In the genomic region with DNA sequence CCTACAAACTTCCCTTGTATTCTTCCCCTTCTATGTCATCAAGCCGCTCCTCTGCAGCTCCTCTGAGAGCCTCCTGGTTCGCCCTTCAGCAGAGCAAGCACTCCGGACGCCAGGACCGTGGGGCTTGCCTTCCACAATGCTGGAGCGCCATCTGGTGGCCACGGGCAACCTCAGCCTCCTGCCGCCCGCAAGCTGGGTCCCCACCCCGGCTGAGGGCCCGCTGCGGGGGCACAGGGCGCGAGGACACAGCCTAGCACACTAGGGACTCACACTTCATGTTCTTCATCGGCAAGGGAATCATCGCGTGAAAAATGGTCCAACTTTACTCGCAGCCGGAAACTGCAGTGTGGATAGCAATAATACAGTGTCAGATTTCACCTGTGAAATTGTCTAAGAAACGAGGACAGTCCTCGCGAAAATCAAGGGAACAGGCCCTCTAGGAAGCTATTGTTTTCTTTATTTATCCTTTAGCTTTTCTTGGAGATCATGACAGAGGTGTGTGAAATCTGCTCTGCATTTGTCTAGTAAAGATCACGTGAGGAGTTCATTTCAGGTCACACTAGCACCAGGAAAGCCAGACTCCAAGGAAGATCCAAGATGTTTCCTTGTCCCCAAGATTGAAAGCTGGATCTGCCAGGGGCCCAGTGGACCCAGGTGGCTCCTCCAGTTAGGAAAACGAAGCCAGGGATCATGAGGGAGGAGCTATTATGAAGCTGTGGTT, we compare ENCODE assay signal across 8 cellular contexts. TPM values are rescaled to one million over a fixed set of nuclear protein-coding genes. Genes with fewer than 3 reads are reported as not detected.
A peak's percentile ranks its signal among the peaks of the same experiment; 100 is the strongest.
DNase-seq lines count a peak whose midpoint lies in the region; ATAC-seq and TF ChIP-seq lines count a peak whose summit lies in the region.

No MANE protein-coding gene starts in this region.

- peaks cover 12 to 30% of the 10 kb centered on the region in 2 experiments for H3K4me1 ChIP-seq in HCT116 (ENCODE audit: control insufficient read depth in 1 of 2, insufficient read depth in 2 of 2, low read length in 2 of 2)
- peaks cover 0 to 45% (median 12%) of the 10 kb centered on the region in 9 donors for H3K4me1 ChIP-seq in heart right ventricle
- peaks cover 22% of the 10 kb centered on the region for H3K4me1 ChIP-seq in vagina

- peak; percentile 99 for TF ChIP-seq RAD21 in HCT116 (IDR thresholded peaks at IDR 0.05; ENCODE audit: low read depth)

- intact Hi-C loops in HCT116 (cut with micrococcal nuclease) (loop anchor here (1.0 to 2.0 kb wide), 5 partner anchors 60 to 418 kb away; no protein-coding TSS in a partner anchor), heart right ventricle (cut with DNase I) (loop anchor here (1.0 to 10.0 kb wide), 13 partner anchors 57 to 477 kb away; partner anchors contain the start of gene COL6A3 (in 1 of the 10)), vagina (cut with DNase I) (loop anchor here (2.0 to 10.0 kb wide), 2 partner anchors 59 to 447 kb away; no protein-coding TSS in a partner anchor)

- H3K4me3 Mint-ChIP-seq in activated naive CD8-positive, alpha-beta T cell treated with anti-CD3 and anti-CD28 coated beads, Interleukin-2, amount 50 U/mL, for 24 hours: no peak overlapping the region

- H4K20me1 ChIP-seq in HCT116 (ENCODE audit: insufficient read depth): no peaks in the 10 kb centered on the region

- H2AFZ ChIP-seq in HCT116 (ENCODE audit: low read depth, low read length, poor library complexity, severe bottlenecking): no peak overlapping the region

- no peak overlapping the region for H3K27ac Mint-ChIP-seq in activated naive CD8-positive, alpha-beta T cell treated with anti-CD3 and anti-CD28 coated beads, Interleukin-2, amount 50 U/mL, for 24 hours

- no peak overlapping the region for H3K4me3 ChIP-seq in HCT116 (replicated peaks in 1 of 2; ENCODE audit: low read depth in 1 of 2, low read length in 2 of 2)
- peak overlapping the region in 1 of 10 donors; percentile 24 for H3K4me3 ChIP-seq in heart right ventricle
- H3K4me3 ChIP-seq in vagina: no peak overlapping the region

- ATAC-seq in HCT116: peak; percentile 90
- peak; percentile 94 for ATAC-seq in activated naive CD8-positive, alpha-beta T cell treated with anti-CD3 and anti-CD28 coated beads, Interleukin-2, amount 50 U/mL, for 24 hours
- peak; percentile 90 to 93 (median 92) for ATAC-seq in heart right ventricle

- CTCF ChIA-PET in HCT116 (lab: Charles Lee): interaction anchor here (0.6 to 4.0 kb wide), 32 partner anchors 10 to 486 kb away, joined by 3 to 61 read pairs (median 4); partner anchors contain the start of genes COPS8 and MLPH

- H3K27ac ChIP-seq in HCT116 (ENCODE audit: low read depth, low read length): no peak overlapping the region
- peak overlapping the region in 1 of 10 donors; percentile 19 for H3K27ac ChIP-seq in heart right ventricle
- H3K27ac ChIP-seq in vagina: peak overlapping the region; percentile 47

- WGBS in heart right ventricle, 2 donors: 5 to 9% methylated on average over 24 of the region's 24 CpGs

- RAD21 ChIA-PET in HCT116 (lab: Charles Lee; ENCODE audit: low non-redundant PET in 1 of 2, low total read pairs in 2 of 2, uncharacterized antibody in 2 of 2, unreplicated experiment in 2 of 2): interaction anchor here (1.0 to 2.3 kb wide), 8 partner anchors 60 to 418 kb away, joined by 3 to 16 read pairs (median 9); no protein-coding TSS in a partner anchor

- TF ChIP-seq CTCF in HCT116 (IDR thresholded peaks at IDR 0.05 in 2 of 3, conservative IDR thresholded peaks at IDR 0.05 in 1 of 3; ENCODE audit: borderline replicate concordance in 1 of 3, insufficient read depth in 1 of 3, low read depth in 2 of 3, low read length in 2 of 3) (peak; percentile 93 to 98 (median 97)), heart right ventricle (IDR thresholded peaks at IDR 0.05) (peak; percentile 97 to 100 (median 99)), vagina (IDR thresholded peaks at IDR 0.05) (peak; percentile 99 to 100 (median 99))

- no peaks in the 10 kb centered on the region for H3K9me3 ChIP-seq in HCT116 (ENCODE audit: control insufficient read depth in 1 of 2, insufficient read depth in 1 of 2, low read depth in 1 of 2, low read length in 2 of 2)
- no peaks in the 10 kb centered on the region for H3K9me3 ChIP-seq in heart right ventricle
- H3K9me3 ChIP-seq in vagina: no peaks in the 10 kb centered on the region

- H3K9me2 ChIP-seq in HCT116 (ENCODE audit: insufficient read depth): no peaks in the 10 kb centered on the region

- DNase-seq in ELR (ENCODE audit: low read depth) (peak; percentile 94), HCT116 (ENCODE audit: low read depth, low spot score) (peak; percentile 79), NCI-H1105 (lab: John Stamatoyannopoulos, UW) (peak; percentile 57), SW480 (ENCODE audit: low spot score) (peak; percentile 74), heart right ventricle (peak; percentile 92 to 93), pulmonary artery endothelial cell (ENCODE audit: low read depth, low spot score) (peak; percentile 72), vagina (ENCODE audit: extremely low spot score in 2 of 2) (no peak)
- peak; percentile 94 for DNase-seq in activated naive CD8-positive, alpha-beta T cell treated with anti-CD3 and anti-CD28 coated beads, Interleukin-2, amount 50 U/mL, for 24 hours

- H3K9ac ChIP-seq in HCT116 (ENCODE audit: low read length): no peak overlapping the region

- H3K79me2 ChIP-seq in HCT116 (ENCODE audit: insufficient read depth, low read length): no peaks in the 10 kb centered on the region

- POLR2A ChIA-PET in HCT116 (lab: Charles Lee): interaction anchor here (1.1 kb wide), 1 partner anchor 150 kb away, joined by 3 read pairs; no protein-coding TSS in a partner anchor

- BruUV-seq in HCT116 (replicated peaks; lab: Mats Ljungman, UMichigan): no TSS peak

- peak overlapping the region; percentile 39; the same call in 1 of the 2 replicates for H3K4me2 ChIP-seq in HCT116 (ENCODE audit: low read length)

- H3K27me3 Mint-ChIP-seq in activated naive CD8-positive, alpha-beta T cell treated with anti-CD3 and anti-CD28 coated beads, Interleukin-2, amount 50 U/mL, for 24 hours: peaks cover 9% of the 10 kb centered on the region

- no peak for TF ChIP-seq POLR2A in HCT116 (IDR thresholded peaks at IDR 0.05; ENCODE audit: borderline replicate concordance, extremely low read depth, insufficient read depth, insufficient read length)
- no peak for TF ChIP-seq POLR2A in vagina (IDR thresholded peaks at IDR 0.05)

- H3K36me3 Mint-ChIP-seq in activated naive CD8-positive, alpha-beta T cell treated with anti-CD3 and anti-CD28 coated beads, Interleukin-2, amount 50 U/mL, for 24 hours (ENCODE audit: low read depth): no peaks in the 10 kb centered on the region

- no peaks in the 10 kb centered on the region for H3K9me3 Mint-ChIP-seq in activated naive CD8-positive, alpha-beta T cell treated with anti-CD3 and anti-CD28 coated beads, Interleukin-2, amount 50 U/mL, for 24 hours

- H3K27me3 ChIP-seq in HCT116 (ENCODE audit: insufficient read depth, low read length) (no peaks in the 10 kb centered on the region), heart right ventricle (peaks cover 0 to 5% (median 0%) of the 10 kb centered on the region in 7 donors), vagina (no peaks in the 10 kb centered on the region)

- H3K36me3 ChIP-seq in HCT116 (ENCODE audit: control insufficient read depth in 1 of 2, insufficient read depth in 2 of 2, low read length in 2 of 2): peaks cover 0 to 4% of the 10 kb centered on the region in 2 experiments; a peak in 1 of 4 replicates
- H3K36me3 ChIP-seq in heart right ventricle: no peaks in the 10 kb centered on the region
- no peaks in the 10 kb centered on the region for H3K36me3 ChIP-seq in vagina

- H3K4me1 Mint-ChIP-seq in activated naive CD8-positive, alpha-beta T cell treated with anti-CD3 and anti-CD28 coated beads, Interleukin-2, amount 50 U/mL, for 24 hours: peaks cover 6% of the 10 kb centered on the region

TF ChIP-seq in HCT116, 20 proteins besides CTCF, POLR2A, EP300 and RAD21:
- TF ChIP-seq YY1 (IDR thresholded peaks at IDR 0.05; ENCODE audit: extremely low read depth, insufficient replicate concordance, low read depth, low read length): peak; percentile 26
- TF ChIP-seq, protein P1, sequence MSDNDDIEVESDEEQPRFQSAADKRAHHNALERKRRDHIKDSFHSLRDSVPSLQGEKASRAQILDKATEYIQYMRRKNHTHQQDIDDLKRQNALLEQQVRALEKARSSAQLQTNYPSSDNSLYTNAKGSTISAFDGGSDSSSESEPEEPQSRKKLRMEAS (IDR thresholded peaks at IDR 0.05): no peak
- peak; percentile 4 for TF ChIP-seq ZBTB33 (IDR thresholded peaks at IDR 0.05; ENCODE audit: extremely low read depth, insufficient replicate concordance, low read length)

RNA-seq across cellular contexts. Expression of gene PRLH, which starts 5.8 kb away (rescaled TPM):
- not detected for total RNA-seq in HCT116 (2021; ENCODE audit: unreplicated experiment)
- polyA plus RNA-seq in HCT116 (2012): not detected in 2 replicates
- not detected for total RNA-seq in heart right ventricle
- polyA plus RNA-seq in heart right ventricle: not detected
- not detected in 2 replicates for total RNA-seq in pulmonary artery endothelial cell
- not detected for total RNA-seq in vagina

RNA-seq across cellular contexts. Expression of gene RAB17, which starts 18.4 kb away (rescaled TPM):
- total RNA-seq in HCT116 (2021; ENCODE audit: unreplicated experiment) (41.8 TPM), heart right ventricle (1 to 10 TPM; 1.9 to 6.9 (median 4.6) TPM), pulmonary artery endothelial cell (1.6 and 1.9 TPM in 2 replicates), vagina (not detected)
- polyA plus RNA-seq in HCT116 (2012): 28.8 and 31.5 TPM in 2 replicates
- polyA plus RNA-seq in heart right ventricle: 1 to 10 TPM; 4.8 to 7.6 TPM

RNA-seq across cellular contexts. Expression of gene LRRFIP1, which starts 55.2 kb away (rescaled TPM):
- total RNA-seq in HCT116 (2021; ENCODE audit: unreplicated experiment): 76.9 TPM
- polyA plus RNA-seq in HCT116 (2012): 55.4 and 60.6 TPM in 2 replicates
- total RNA-seq in heart right ventricle: 100 to 1,000 TPM in 9 of 10 donors, 10 to 100 TPM in 1; 91.5 to 132 (median 112) TPM
- 100 to 1,000 TPM; 103 to 111 TPM for polyA plus RNA-seq in heart right ventricle
- total RNA-seq in pulmonary artery endothelial cell: 127 and 152 TPM in 2 replicates
- total RNA-seq in vagina: 132 TPM

Comparison
In these comparisons a context has a peak if more than half of its experiments do, and no peak if none do; other contexts are left out.
1. DNase-seq: peak in ELR (single experiment), HCT116 (single experiment), NCI-H1105 (single experiment), SW480 (single experiment), activated naive CD8-positive, alpha-beta T cell treated with anti-CD3 and anti-CD28 coated beads, Interleukin-2, amount 50 U/mL, for 24 hours (single experiment), heart right ventricle (2 of 2) and pulmonary artery endothelial cell (single experiment); none in vagina (0 of 2).
2. Peak in every context shown above with its lines, with median percentiles within 50 percentile points of each other: ATAC-seq and CTCF ChIP-seq.